ENCODE assay signal across 1 cellular context in the genomic region with DNA sequence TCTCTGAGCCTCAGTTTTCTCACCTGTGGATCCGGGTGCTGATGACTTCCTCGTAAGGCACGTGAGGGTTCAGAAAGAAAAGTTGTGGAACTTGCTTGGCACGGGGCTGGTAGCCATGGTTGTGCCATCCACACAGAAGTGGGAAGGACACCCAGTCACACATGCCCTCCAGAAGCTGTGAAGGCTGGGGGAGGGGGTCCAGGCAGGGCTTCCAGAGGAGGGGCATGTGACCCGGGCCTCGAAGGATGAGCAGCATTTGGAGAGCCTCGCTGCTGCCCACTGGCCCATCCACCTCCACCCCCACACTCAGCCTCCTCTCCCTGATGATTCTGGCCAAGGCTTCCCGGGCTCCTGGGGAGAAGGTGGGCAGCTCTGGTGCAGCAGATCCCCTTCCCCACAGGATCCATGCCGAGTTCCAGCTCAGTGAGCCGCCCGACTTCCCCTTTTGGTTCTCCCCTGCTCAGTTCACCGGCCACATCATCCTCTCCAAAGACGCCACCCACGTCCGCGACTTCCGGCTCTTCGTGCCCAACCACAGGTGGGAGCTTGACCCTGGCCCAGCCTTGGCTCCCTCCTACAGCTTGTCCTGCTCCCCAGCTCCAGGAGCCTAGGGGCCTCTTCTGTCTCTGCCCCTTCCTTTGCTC.
TF ChIP-seq lines count a peak whose summit lies in the region.

No MANE protein-coding gene starts in this region.

TF ChIP-seq in GM12878, 131 proteins besides CTCF, POLR2A, EP300 and RAD21 (continued from another document):
- TF ChIP-seq, protein P1, sequence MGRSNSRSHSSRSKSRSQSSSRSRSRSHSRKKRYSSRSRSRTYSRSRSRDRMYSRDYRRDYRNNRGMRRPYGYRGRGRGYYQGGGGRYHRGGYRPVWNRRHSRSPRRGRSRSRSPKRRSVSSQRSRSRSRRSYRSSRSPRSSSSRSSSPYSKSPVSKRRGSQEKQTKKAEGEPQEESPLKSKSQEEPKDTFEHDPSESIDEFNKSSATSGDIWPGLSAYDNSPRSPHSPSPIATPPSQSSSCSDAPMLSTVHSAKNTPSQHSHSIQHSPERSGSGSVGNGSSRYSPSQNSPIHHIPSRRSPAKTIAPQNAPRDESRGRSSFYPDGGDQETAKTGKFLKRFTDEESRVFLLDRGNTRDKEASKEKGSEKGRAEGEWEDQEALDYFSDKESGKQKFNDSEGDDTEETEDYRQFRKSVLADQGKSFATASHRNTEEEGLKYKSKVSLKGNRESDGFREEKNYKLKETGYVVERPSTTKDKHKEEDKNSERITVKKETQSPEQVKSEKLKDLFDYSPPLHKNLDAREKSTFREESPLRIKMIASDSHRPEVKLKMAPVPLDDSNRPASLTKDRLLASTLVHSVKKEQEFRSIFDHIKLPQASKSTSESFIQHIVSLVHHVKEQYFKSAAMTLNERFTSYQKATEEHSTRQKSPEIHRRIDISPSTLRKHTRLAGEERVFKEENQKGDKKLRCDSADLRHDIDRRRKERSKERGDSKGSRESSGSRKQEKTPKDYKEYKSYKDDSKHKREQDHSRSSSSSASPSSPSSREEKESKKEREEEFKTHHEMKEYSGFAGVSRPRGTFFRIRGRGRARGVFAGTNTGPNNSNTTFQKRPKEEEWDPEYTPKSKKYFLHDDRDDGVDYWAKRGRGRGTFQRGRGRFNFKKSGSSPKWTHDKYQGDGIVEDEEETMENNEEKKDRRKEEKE (IDR thresholded peaks at IDR 0.05), result no peak
- TF ChIP-seq EGR1 (IDR thresholded peaks at IDR 0.05; ENCODE audit: borderline replicate concordance in 1 of 2, low read depth in 2 of 2, low read length in 2 of 2), result 0 out of 3 replicates have a peak, but pooled peaks of 1 of the 2 experiments have one; percentile 39
- 0 out of 2 replicates have a peak, but pooled peaks have one; percentile 41 for TF ChIP-seq HDGF (IDR thresholded peaks at IDR 0.05)
- TF ChIP-seq ESRRA (IDR thresholded peaks at IDR 0.05; ENCODE audit: low read length), result no peak
- no peak for TF ChIP-seq ETV6 (conservative IDR thresholded peaks at IDR 0.05 in 1 of 2, IDR thresholded peaks at IDR 0.05 in 1 of 2; ENCODE audit: borderline replicate concordance in 1 of 2, low read depth in 1 of 2)
- no peak for TF ChIP-seq NFYA (IDR thresholded peaks at IDR 0.05; ENCODE audit: borderline replicate concordance, low read depth, low read length)
- TF ChIP-seq, protein P2, sequence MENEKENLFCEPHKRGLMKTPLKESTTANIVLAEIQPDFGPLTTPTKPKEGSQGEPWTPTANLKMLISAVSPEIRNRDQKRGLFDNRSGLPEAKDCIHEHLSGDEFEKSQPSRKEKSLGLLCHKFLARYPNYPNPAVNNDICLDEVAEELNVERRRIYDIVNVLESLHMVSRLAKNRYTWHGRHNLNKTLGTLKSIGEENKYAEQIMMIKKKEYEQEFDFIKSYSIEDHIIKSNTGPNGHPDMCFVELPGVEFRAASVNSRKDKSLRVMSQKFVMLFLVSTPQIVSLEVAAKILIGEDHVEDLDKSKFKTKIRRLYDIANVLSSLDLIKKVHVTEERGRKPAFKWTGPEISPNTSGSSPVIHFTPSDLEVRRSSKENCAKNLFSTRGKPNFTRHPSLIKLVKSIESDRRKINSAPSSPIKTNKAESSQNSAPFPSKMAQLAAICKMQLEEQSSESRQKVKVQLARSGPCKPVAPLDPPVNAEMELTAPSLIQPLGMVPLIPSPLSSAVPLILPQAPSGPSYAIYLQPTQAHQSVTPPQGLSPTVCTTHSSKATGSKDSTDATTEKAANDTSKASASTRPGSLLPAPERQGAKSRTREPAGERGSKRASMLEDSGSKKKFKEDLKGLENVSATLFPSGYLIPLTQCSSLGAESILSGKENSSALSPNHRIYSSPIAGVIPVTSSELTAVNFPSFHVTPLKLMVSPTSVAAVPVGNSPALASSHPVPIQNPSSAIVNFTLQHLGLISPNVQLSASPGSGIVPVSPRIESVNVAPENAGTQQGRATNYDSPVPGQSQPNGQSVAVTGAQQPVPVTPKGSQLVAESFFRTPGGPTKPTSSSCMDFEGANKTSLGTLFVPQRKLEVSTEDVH (IDR thresholded peaks at IDR 0.05; ENCODE audit: low read depth, partially characterized antibody), result no peak
- no peak for TF ChIP-seq MEF2B (IDR thresholded peaks at IDR 0.05; ENCODE audit: partially characterized antibody, poor library complexity, severe bottlenecking)
- no peak for TF ChIP-seq ZNF384 (IDR thresholded peaks at IDR 0.05; ENCODE audit: borderline replicate concordance, low read depth, low read length)
- TF ChIP-seq, protein P3, sequence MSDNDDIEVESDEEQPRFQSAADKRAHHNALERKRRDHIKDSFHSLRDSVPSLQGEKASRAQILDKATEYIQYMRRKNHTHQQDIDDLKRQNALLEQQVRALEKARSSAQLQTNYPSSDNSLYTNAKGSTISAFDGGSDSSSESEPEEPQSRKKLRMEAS (IDR thresholded peaks at IDR 0.05; ENCODE audit: low read depth, low read length), result no peak
- TF ChIP-seq PAX5 (IDR thresholded peaks at IDR 0.05; ENCODE audit: borderline replicate concordance, low read depth, low read length), result no peak
- no peak for TF ChIP-seq SREBF2 (IDR thresholded peaks at IDR 0.05; ENCODE audit: low read length)
- TF ChIP-seq, protein P4, sequence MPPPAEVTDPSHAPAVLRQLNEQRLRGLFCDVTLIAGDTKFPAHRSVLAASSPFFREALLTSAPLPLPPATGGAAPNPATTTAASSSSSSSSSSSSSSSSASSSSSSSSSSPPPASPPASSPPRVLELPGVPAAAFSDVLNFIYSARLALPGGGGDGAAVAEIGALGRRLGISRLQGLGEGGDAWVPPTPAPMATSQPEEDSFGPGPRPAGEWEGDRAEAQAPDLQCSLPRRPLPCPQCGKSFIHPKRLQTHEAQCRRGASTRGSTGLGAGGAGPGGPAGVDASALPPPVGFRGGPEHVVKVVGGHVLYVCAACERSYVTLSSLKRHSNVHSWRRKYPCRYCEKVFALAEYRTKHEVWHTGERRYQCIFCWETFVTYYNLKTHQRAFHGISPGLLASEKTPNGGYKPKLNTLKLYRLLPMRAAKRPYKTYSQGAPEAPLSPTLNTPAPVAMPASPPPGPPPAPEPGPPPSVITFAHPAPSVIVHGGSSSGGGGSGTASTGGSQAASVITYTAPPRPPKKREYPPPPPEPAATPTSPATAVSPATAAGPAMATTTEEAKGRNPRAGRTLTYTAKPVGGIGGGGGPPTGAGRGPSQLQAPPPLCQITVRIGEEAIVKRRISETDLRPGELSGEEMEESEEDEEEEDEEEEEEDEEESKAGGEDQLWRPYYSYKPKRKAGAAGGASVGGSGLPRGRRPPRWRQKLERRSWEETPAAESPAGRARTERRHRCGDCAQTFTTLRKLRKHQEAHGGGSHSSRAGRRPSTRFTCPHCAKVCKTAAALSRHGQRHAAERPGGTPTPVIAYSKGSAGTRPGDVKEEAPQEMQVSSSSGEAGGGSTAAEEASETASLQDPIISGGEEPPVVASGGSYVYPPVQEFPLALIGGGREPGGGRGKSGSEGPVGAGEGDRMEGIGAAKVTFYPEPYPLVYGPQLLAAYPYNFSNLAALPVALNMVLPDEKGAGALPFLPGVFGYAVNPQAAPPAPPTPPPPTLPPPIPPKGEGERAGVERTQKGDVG (CRISPR knock-in tag; IDR thresholded peaks at IDR 0.05), result no peak
- TF ChIP-seq NR2F1 (conservative IDR thresholded peaks at IDR 0.05), result 0 out of 2 replicates have a peak, but pooled peaks have one; percentile 54
- TF ChIP-seq EED (IDR thresholded peaks at IDR 0.05; ENCODE audit: low read depth), result peak; percentile 53; the same call in 1 of the 2 replicates
- no peak for TF ChIP-seq SMC3 (IDR thresholded peaks at IDR 0.05; ENCODE audit: borderline replicate concordance, low read length)
- no peak for TF ChIP-seq NR2C1 (IDR thresholded peaks at IDR 0.05)
- TF ChIP-seq ZNF207 (IDR thresholded peaks at IDR 0.05; ENCODE audit: borderline replicate concordance), result no peak
- TF ChIP-seq SUZ12 (IDR thresholded peaks at IDR 0.05; ENCODE audit: unreplicated experiment), result no peak
- TF ChIP-seq, protein P5, sequence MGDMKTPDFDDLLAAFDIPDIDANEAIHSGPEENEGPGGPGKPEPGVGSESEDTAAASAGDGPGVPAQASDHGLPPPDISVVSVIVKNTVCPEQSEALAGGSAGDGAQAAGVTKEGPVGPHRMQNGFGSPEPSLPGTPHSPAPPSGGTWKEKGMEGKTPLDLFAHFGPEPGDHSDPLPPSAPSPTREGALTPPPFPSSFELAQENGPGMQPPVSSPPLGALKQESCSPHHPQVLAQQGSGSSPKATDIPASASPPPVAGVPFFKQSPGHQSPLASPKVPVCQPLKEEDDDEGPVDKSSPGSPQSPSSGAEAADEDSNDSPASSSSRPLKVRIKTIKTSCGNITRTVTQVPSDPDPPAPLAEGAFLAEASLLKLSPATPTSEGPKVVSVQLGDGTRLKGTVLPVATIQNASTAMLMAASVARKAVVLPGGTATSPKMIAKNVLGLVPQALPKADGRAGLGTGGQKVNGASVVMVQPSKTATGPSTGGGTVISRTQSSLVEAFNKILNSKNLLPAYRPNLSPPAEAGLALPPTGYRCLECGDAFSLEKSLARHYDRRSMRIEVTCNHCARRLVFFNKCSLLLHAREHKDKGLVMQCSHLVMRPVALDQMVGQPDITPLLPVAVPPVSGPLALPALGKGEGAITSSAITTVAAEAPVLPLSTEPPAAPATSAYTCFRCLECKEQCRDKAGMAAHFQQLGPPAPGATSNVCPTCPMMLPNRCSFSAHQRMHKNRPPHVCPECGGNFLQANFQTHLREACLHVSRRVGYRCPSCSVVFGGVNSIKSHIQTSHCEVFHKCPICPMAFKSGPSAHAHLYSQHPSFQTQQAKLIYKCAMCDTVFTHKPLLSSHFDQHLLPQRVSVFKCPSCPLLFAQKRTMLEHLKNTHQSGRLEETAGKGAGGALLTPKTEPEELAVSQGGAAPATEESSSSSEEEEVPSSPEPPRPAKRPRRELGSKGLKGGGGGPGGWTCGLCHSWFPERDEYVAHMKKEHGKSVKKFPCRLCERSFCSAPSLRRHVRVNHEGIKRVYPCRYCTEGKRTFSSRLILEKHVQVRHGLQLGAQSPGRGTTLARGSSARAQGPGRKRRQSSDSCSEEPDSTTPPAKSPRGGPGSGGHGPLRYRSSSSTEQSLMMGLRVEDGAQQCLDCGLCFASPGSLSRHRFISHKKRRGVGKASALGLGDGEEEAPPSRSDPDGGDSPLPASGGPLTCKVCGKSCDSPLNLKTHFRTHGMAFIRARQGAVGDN (IDR thresholded peaks at IDR 0.05), result no peak
- TF ChIP-seq TCF12 (IDR thresholded peaks at IDR 0.05; ENCODE audit: low read depth, low read length), result no peak
- TF ChIP-seq, protein P6, sequence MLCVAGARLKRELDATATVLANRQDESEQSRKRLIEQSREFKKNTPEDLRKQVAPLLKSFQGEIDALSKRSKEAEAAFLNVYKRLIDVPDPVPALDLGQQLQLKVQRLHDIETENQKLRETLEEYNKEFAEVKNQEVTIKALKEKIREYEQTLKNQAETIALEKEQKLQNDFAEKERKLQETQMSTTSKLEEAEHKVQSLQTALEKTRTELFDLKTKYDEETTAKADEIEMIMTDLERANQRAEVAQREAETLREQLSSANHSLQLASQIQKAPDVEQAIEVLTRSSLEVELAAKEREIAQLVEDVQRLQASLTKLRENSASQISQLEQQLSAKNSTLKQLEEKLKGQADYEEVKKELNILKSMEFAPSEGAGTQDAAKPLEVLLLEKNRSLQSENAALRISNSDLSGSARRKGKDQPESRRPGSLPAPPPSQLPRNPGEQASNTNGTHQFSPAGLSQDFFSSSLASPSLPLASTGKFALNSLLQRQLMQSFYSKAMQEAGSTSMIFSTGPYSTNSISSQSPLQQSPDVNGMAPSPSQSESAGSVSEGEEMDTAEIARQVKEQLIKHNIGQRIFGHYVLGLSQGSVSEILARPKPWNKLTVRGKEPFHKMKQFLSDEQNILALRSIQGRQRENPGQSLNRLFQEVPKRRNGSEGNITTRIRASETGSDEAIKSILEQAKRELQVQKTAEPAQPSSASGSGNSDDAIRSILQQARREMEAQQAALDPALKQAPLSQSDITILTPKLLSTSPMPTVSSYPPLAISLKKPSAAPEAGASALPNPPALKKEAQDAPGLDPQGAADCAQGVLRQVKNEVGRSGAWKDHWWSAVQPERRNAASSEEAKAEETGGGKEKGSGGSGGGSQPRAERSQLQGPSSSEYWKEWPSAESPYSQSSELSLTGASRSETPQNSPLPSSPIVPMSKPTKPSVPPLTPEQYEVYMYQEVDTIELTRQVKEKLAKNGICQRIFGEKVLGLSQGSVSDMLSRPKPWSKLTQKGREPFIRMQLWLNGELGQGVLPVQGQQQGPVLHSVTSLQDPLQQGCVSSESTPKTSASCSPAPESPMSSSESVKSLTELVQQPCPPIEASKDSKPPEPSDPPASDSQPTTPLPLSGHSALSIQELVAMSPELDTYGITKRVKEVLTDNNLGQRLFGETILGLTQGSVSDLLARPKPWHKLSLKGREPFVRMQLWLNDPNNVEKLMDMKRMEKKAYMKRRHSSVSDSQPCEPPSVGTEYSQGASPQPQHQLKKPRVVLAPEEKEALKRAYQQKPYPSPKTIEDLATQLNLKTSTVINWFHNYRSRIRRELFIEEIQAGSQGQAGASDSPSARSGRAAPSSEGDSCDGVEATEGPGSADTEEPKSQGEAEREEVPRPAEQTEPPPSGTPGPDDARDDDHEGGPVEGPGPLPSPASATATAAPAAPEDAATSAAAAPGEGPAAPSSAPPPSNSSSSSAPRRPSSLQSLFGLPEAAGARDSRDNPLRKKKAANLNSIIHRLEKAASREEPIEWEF (IDR thresholded peaks at IDR 0.05; ENCODE audit: insufficient replicate concordance, low read depth, low read length), result no peak
- TF ChIP-seq JUND (IDR thresholded peaks at IDR 0.05; ENCODE audit: low read depth, low read length), result no peak
- TF ChIP-seq MTA2 (IDR thresholded peaks at IDR 0.05; ENCODE audit: low read depth), result 0 out of 2 replicates have a peak, but pooled peaks have one; percentile 36
- TF ChIP-seq, protein P7, sequence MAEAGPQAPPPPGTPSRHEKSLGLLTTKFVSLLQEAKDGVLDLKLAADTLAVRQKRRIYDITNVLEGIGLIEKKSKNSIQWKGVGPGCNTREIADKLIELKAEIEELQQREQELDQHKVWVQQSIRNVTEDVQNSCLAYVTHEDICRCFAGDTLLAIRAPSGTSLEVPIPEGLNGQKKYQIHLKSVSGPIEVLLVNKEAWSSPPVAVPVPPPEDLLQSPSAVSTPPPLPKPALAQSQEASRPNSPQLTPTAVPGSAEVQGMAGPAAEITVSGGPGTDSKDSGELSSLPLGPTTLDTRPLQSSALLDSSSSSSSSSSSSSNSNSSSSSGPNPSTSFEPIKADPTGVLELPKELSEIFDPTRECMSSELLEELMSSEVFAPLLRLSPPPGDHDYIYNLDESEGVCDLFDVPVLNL (IDR thresholded peaks at IDR 0.05; ENCODE audit: low read depth, low read length), result no peak
- TF ChIP-seq, protein P8, sequence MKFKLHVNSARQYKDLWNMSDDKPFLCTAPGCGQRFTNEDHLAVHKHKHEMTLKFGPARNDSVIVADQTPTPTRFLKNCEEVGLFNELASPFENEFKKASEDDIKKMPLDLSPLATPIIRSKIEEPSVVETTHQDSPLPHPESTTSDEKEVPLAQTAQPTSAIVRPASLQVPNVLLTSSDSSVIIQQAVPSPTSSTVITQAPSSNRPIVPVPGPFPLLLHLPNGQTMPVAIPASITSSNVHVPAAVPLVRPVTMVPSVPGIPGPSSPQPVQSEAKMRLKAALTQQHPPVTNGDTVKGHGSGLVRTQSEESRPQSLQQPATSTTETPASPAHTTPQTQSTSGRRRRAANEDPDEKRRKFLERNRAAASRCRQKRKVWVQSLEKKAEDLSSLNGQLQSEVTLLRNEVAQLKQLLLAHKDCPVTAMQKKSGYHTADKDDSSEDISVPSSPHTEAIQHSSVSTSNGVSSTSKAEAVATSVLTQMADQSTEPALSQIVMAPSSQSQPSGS (IDR thresholded peaks at IDR 0.05; ENCODE audit: low read length), result no peak
- TF ChIP-seq CHD2 (IDR thresholded peaks at IDR 0.05; ENCODE audit: borderline replicate concordance, low read depth, low read length), result no peak
- peak; percentile 62 for TF ChIP-seq RUNX3 (IDR thresholded peaks at IDR 0.05; ENCODE audit: low read length)
- TF ChIP-seq SMARCA5 (IDR thresholded peaks at IDR 0.05), result no peak
- no peak for TF ChIP-seq RBBP5 (conservative IDR thresholded peaks at IDR 0.05)
